ENCODE assay signal across 8 cellular contexts in genomic region chr7:44259547-44260457, GRCh38. TPM values are rescaled to one million over a fixed set of nuclear protein-coding genes. Genes with fewer than 3 reads are reported as not detected.
DNase-seq lines count a peak whose midpoint lies in the region; ATAC-seq and TF ChIP-seq lines count a peak whose summit lies in the region.

No MANE protein-coding gene starts in this region.

- peak; percentile 16 for ATAC-seq in activated T-helper 17 cell treated with anti-CD3 and anti-CD28 coated beads, Interleukin-2, amount 50 U/mL, for 72 hours (replicated peaks)
- ATAC-seq in GM21515 (IDR thresholded peaks at IDR 0.05; ENCODE audit: unreplicated experiment): no peak

- H3K4me3 Mint-ChIP-seq in activated T-helper 17 cell treated with anti-CD3 and anti-CD28 coated beads, Interleukin-2, amount 50 U/mL, for 72 hours: peak overlapping the region; percentile 63

- H3K27me3 Mint-ChIP-seq in activated T-helper 17 cell treated with anti-CD3 and anti-CD28 coated beads, Interleukin-2, amount 50 U/mL, for 72 hours: no peaks in the 10 kb centered on the region

- H3K36me3 Mint-ChIP-seq in activated T-helper 17 cell treated with anti-CD3 and anti-CD28 coated beads, Interleukin-2, amount 50 U/mL, for 72 hours (ENCODE audit: low read depth): no peaks in the 10 kb centered on the region

- no peaks in the 10 kb centered on the region for H3K9me3 Mint-ChIP-seq in activated T-helper 17 cell treated with anti-CD3 and anti-CD28 coated beads, Interleukin-2, amount 50 U/mL, for 72 hours

- H3K4me3 ChIP-seq in retinal pigment epithelial cell (ENCODE audit: low read length): no peak overlapping the region

- H3K27ac Mint-ChIP-seq in activated T-helper 17 cell treated with anti-CD3 and anti-CD28 coated beads, Interleukin-2, amount 50 U/mL, for 72 hours: peak overlapping the region; percentile 89

- TF ChIP-seq CTCF in retinal pigment epithelial cell (conservative IDR thresholded peaks at IDR 0.05; ENCODE audit: low read depth, low read length): no peak

- peaks cover 24% of the 10 kb centered on the region for H3K4me1 Mint-ChIP-seq in activated T-helper 17 cell treated with anti-CD3 and anti-CD28 coated beads, Interleukin-2, amount 50 U/mL, for 72 hours

- DNase-seq in GM04504 (ENCODE audit: low read depth): peak; percentile 96
- DNase-seq in globus pallidus (ENCODE audit: low spot score): peak; percentile 26
- DNase-seq in retinal pigment epithelial cell (ENCODE audit: low read depth): peak; percentile 32
- DNase-seq in activated gamma-delta T cell treated with Interleukin-2 at 50 U/mL for 16 hours: no peak
- no peak for DNase-seq in amniotic stem cell (lab: John Stamatoyannopoulos, UW)
- DNase-seq in COLO668 (lab: John Stamatoyannopoulos, UW; ENCODE audit: unreplicated experiment): no peak

RNA-seq across cellular contexts. Expression of gene YKT6, which starts 59.0 kb away (rescaled TPM):
- 10 to 100 TPM; 34.4 to 66.8 TPM for total RNA-seq in activated T-helper 17 cell treated with anti-CD3 and anti-CD28 coated beads, Interleukin-2, amount 50 U/mL, for 72 hours

Comparison
In these comparisons a context has a peak if more than half of its experiments do, and no peak if none do; other contexts are left out.
1. DNase-seq: peak in GM04504 (single experiment), globus pallidus (single experiment) and retinal pigment epithelial cell (single experiment); none in activated gamma-delta T cell treated with Interleukin-2 at 50 U/mL for 16 hours (single experiment), amniotic stem cell (single experiment) and COLO668 (single experiment).